In the genomic region with DNA sequence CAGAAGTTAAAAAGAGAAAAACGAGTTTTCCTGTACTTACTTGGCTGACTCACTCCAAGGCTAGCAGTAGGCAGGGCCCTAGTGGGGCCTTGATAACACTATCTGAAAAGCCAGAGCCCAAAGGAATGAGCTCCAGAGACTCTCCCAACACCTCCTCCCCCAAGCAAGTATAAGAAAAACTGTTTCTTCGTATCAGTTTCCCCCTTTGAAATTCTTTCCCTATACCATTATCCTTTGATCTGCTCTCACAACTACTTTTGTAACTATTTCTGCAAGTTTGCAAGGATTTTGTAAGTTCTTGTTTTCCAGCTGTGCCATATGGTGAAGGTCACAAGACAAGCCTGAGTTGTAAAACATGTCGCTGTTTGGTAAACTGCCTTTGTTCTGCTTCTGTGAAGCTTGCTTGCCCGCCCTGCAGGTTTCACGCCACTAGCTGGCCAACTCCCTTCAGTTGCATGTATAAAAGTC, we compare ENCODE assay signal across 1 cellular context.
TF ChIP-seq lines count a peak whose summit lies in the region.

No MANE protein-coding gene starts in this region.

TF ChIP-seq in K562, 482 proteins besides CTCF, POLR2A, EP300 and RAD21:
- TF ChIP-seq, protein P1, sequence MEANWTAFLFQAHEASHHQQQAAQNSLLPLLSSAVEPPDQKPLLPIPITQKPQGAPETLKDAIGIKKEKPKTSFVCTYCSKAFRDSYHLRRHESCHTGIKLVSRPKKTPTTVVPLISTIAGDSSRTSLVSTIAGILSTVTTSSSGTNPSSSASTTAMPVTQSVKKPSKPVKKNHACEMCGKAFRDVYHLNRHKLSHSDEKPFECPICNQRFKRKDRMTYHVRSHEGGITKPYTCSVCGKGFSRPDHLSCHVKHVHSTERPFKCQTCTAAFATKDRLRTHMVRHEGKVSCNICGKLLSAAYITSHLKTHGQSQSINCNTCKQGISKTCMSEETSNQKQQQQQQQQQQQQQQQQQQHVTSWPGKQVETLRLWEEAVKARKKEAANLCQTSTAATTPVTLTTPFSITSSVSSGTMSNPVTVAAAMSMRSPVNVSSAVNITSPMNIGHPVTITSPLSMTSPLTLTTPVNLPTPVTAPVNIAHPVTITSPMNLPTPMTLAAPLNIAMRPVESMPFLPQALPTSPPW (CRISPR knock-in tag; IDR thresholded peaks at IDR 0.05), result peak; percentile 25; the same call in 1 of the 2 replicates
- TF ChIP-seq SRSF1 (IDR thresholded peaks at IDR 0.05; ENCODE audit: low read depth, low read length) (no peak), ELF4 (CRISPR knock-in tag; IDR thresholded peaks at IDR 0.05) (no peak), MAFG (tag; conservative IDR thresholded peaks at IDR 0.05) (peak; percentile 32), LARP7 (IDR thresholded peaks at IDR 0.05) (no peak), TEAD4 (IDR thresholded peaks at IDR 0.05; ENCODE audit: low read length) (peak; percentile 78), TEAD4 (CRISPR knock-in tag; IDR thresholded peaks at IDR 0.05; ENCODE audit: borderline replicate concordance) (no peak), CCNT2 (IDR thresholded peaks at IDR 0.05; ENCODE audit: borderline replicate concordance, extremely low read depth, insufficient read length, low read depth, low read length) (peak; percentile 72), MAFF (IDR thresholded peaks at IDR 0.05; ENCODE audit: low read length) (peak; percentile 28; the same call in 1 of the 2 replicates), SOX6 (IDR thresholded peaks at IDR 0.05) (peak; percentile 53; the same call in 1 of the 2 replicates), ARID1B (IDR thresholded peaks at IDR 0.05) (peak; percentile 93), TCF7 (IDR thresholded peaks at IDR 0.05; ENCODE audit: borderline replicate concordance) (no peak), TCF3 (CRISPR knock-in tag; IDR thresholded peaks at IDR 0.05) (peak; percentile 87), WHSC1 (IDR thresholded peaks at IDR 0.05; ENCODE audit: low read length) (no peak), SMARCC2 (IDR thresholded peaks at IDR 0.05; ENCODE audit: low read depth) (peak; percentile 63; the same call in 1 of the 2 replicates), KDM1A (IDR thresholded peaks at IDR 0.05) (0 out of 4 replicates have a peak, but pooled peaks of 1 of the 2 experiments have one; percentile 12), FOXK2 (conservative IDR thresholded peaks at IDR 0.05 in 1 of 2, IDR thresholded peaks at IDR 0.05 in 1 of 2; ENCODE audit: low read depth in 2 of 2) (no peak), NFIC (IDR thresholded peaks at IDR 0.05) (peak; percentile 48), MIER1 (IDR thresholded peaks at IDR 0.05; ENCODE audit: low read depth) (peak; percentile 91), SMAD4 (CRISPR knock-in tag; conservative IDR thresholded peaks at IDR 0.05) (0 out of 2 replicates have a peak, but pooled peaks have one; percentile 23), POLR2AphosphoS5 (IDR thresholded peaks at IDR 0.05; ENCODE audit: control insufficient read depth, insufficient read depth, low read depth, low read length) (peak; percentile 49; the same call in 1 of the 2 replicates), ATF6 (CRISPR knock-in tag; IDR thresholded peaks at IDR 0.05) (no peak), ATF1 (CRISPR knock-in tag; IDR thresholded peaks at IDR 0.05) (no peak), ATF1 (tag; IDR thresholded peaks at IDR 0.05) (no peak), TRIM24 (IDR thresholded peaks at IDR 0.05) (peak; percentile 88 to 90), ZNF134 (CRISPR knock-in tag; conservative IDR thresholded peaks at IDR 0.05) (no peak), STAT5A (IDR thresholded peaks at IDR 0.05; ENCODE audit: borderline replicate concordance, low read length) (peak; percentile 58; the same call in 1 of the 2 replicates), ZFX (CRISPR knock-in tag; IDR thresholded peaks at IDR 0.05) (peak; percentile 49; the same call in 1 of the 2 replicates), CBFA2T2 (conservative IDR thresholded peaks at IDR 0.05) (peak; percentile 85), NFE2 (IDR thresholded peaks at IDR 0.05; ENCODE audit: low read depth) (peak; percentile 50), DPF2 (IDR thresholded peaks at IDR 0.05) (peak; percentile 89), NCOR1 (IDR thresholded peaks at IDR 0.05) (peak; percentile 74), CBFA2T3 (IDR thresholded peaks at IDR 0.05) (peak; percentile 91), ZNF146 (CRISPR knock-in tag; IDR thresholded peaks at IDR 0.05; ENCODE audit: unreplicated experiment) (no peak), SMARCA4 (IDR thresholded peaks at IDR 0.05) (peak; percentile 88), ZKSCAN8 (CRISPR knock-in tag; IDR thresholded peaks at IDR 0.05) (no peak), LEF1 (IDR thresholded peaks at IDR 0.05) (peak; percentile 87), XRCC3 (IDR thresholded peaks at IDR 0.05) (0 out of 2 replicates have a peak, but pooled peaks have one; percentile 24), TAL1 (IDR thresholded peaks at IDR 0.05) (peak; percentile 81), PHB2 (IDR thresholded peaks at IDR 0.05; ENCODE audit: low read depth) (0 out of 2 replicates have a peak, but pooled peaks have one; percentile 40), GATA2 (CRISPR knock-in tag; IDR thresholded peaks at IDR 0.05) (peak; percentile 43; the same call in 1 of the 2 replicates), CEBPG (CRISPR knock-in tag; IDR thresholded peaks at IDR 0.05) (no peak), CEBPG (tag; conservative IDR thresholded peaks at IDR 0.05 in 1 of 2, IDR thresholded peaks at IDR 0.05 in 1 of 2) (no peak), SAP30 (IDR thresholded peaks at IDR 0.05; ENCODE audit: borderline replicate concordance, insufficient read depth, low read depth, low read length, poor library complexity, severe bottlenecking) (no peak), MTA2 (IDR thresholded peaks at IDR 0.05; ENCODE audit: low read depth) (peak; percentile 71), ZMIZ1 (IDR thresholded peaks at IDR 0.05; ENCODE audit: low read depth in 2 of 2, low read length in 2 of 2) (0 out of 4 replicates have a peak, but pooled peaks of 1 of the 2 experiments have one; percentile 57), ARNT (IDR thresholded peaks at IDR 0.05) (0 out of 4 replicates have a peak, but pooled peaks of 1 of the 2 experiments have one; percentile 66), PPARD (CRISPR knock-in tag; IDR thresholded peaks at IDR 0.05) (no peak), CC2D1A (IDR thresholded peaks at IDR 0.05) (peak; percentile 31; the same call in 1 of the 2 replicates), JUND (IDR thresholded peaks at IDR 0.05; ENCODE audit: borderline replicate concordance, low read depth, low read length) (peak; percentile 86), JUND (tag; IDR thresholded peaks at IDR 0.05; ENCODE audit: borderline replicate concordance, low read depth, low read length) (peak; percentile 52; the same call in 1 of the 3 replicates), SMARCE1 (IDR thresholded peaks at IDR 0.05) (peak; percentile 80; the same call in 1 of the 2 replicates), RB1 (IDR thresholded peaks at IDR 0.05; ENCODE audit: low read depth) (no peak), ZBTB1 (CRISPR knock-in tag; IDR thresholded peaks at IDR 0.05; ENCODE audit: borderline replicate concordance, low read depth) (no peak), HMGN3 (IDR thresholded peaks at IDR 0.05; ENCODE audit: borderline replicate concordance, extremely low read depth, insufficient read length, low read depth, low read length) (peak; percentile 48), FOSL1 (tag; conservative IDR thresholded peaks at IDR 0.05) (peak; percentile 75)
- TF ChIP-seq, protein P2, sequence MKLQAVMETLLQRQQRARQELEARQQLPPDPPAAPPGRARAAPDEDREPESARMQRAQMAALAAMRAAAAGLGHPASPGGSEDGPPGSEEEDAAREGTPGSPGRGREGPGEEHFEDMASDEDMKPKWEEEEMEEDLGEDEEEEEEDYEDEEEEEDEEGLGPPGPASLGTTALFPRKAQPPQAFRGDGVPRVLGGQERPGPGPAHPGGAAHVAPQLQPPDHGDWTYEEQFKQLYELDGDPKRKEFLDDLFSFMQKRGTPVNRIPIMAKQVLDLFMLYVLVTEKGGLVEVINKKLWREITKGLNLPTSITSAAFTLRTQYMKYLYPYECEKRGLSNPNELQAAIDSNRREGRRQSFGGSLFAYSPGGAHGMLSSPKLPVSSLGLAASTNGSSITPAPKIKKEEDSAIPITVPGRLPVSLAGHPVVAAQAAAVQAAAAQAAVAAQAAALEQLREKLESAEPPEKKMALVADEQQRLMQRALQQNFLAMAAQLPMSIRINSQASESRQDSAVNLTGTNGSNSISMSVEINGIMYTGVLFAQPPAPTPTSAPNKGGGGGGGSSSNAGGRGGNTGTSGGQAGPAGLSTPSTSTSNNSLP (IDR thresholded peaks at IDR 0.05; ENCODE audit: borderline replicate concordance, low read depth, low read length), result 0 out of 2 replicates have a peak, but pooled peaks have one; percentile 12
- TF ChIP-seq, protein P3, sequence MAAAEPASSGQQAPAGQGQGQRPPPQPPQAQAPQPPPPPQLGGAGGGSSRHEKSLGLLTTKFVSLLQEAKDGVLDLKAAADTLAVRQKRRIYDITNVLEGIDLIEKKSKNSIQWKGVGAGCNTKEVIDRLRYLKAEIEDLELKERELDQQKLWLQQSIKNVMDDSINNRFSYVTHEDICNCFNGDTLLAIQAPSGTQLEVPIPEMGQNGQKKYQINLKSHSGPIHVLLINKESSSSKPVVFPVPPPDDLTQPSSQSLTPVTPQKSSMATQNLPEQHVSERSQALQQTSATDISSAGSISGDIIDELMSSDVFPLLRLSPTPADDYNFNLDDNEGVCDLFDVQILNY (CRISPR knock-in tag; IDR thresholded peaks at IDR 0.05), result no peak
- TF ChIP-seq, protein P4, sequence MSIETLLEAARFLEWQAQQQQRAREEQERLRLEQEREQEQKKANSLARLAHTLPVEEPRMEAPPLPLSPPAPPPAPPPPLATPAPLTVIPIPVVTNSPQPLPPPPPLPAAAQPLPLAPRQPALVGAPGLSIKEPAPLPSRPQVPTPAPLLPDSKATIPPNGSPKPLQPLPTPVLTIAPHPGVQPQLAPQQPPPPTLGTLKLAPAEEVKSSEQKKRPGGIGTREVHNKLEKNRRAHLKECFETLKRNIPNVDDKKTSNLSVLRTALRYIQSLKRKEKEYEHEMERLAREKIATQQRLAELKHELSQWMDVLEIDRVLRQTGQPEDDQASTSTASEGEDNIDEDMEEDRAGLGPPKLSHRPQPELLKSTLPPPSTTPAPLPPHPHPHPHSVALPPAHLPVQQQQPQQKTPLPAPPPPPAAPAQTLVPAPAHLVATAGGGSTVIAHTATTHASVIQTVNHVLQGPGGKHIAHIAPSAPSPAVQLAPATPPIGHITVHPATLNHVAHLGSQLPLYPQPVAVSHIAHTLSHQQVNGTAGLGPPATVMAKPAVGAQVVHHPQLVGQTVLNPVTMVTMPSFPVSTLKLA (conservative IDR thresholded peaks at IDR 0.05), result peak in 1 of 2 experiments; percentile 30; a peak in 1 of 4 replicates
- TF ChIP-seq, protein P5, sequence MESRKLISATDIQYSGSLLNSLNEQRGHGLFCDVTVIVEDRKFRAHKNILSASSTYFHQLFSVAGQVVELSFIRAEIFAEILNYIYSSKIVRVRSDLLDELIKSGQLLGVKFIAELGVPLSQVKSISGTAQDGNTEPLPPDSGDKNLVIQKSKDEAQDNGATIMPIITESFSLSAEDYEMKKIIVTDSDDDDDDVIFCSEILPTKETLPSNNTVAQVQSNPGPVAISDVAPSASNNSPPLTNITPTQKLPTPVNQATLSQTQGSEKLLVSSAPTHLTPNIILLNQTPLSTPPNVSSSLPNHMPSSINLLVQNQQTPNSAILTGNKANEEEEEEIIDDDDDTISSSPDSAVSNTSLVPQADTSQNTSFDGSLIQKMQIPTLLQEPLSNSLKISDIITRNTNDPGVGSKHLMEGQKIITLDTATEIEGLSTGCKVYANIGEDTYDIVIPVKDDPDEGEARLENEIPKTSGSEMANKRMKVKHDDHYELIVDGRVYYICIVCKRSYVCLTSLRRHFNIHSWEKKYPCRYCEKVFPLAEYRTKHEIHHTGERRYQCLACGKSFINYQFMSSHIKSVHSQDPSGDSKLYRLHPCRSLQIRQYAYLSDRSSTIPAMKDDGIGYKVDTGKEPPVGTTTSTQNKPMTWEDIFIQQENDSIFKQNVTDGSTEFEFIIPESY (CRISPR knock-in tag; IDR thresholded peaks at IDR 0.05), result no peak
